In the genomic region with DNA sequence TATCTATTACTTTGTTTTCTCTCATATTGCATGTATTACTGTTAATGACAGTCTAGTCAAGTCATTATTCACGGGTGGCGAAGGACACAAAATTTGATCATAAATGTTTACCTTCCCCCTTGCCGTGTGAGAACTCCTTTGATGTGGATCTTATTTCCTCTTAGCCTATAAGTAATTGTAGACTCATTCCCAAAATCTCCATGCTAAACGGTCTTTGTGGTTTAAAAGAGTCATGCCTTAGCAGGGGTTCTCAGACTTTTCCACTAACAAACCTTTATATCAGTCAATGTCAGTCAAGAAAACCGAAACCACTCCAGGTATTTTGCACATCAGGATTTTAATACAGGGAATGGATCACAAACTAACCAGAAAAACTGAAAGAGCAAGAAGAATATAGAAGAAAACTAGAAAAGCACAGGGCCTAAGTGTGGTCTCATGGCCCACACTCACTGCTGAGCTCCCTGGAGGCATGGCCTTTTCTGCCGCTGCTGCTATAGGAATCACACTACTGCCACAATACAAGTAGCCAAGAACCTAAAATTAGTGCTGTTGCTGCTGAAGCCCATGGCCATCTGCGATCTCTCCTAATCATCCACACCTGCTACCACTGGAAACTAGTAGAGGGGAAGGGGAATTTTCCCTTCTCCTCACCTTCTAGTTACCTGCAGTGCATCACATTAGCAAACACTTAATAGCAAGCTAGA, we compare ENCODE assay signal across 27 cellular contexts.
"Had no signal": no experiment of that assay in that cellular context is flagged by ENCODE, and none has a peak within 500 bp of the region (broad histone marks: within the 10 kb centered on the region; RNA-seq: fewer than 3 reads in every experiment).

No MANE protein-coding gene starts in this region.

- H3K9me3 Mint-ChIP-seq: activated CD4-positive, alpha-beta T cell treated with anti-CD3 and anti-CD28 coated beads, Interleukin-2, amount 10 ng/mL, durations not matched to agents 7 days and 5 days; activated CD8-positive, alpha-beta T cell treated with anti-CD3 and anti-CD28 coated beads for 36 hours; activated naive CD4-positive, alpha-beta T cell treated with anti-CD3 and anti-CD28 coated beads, Interleukin-2, amount 10 ng/mL, durations not matched to agents 7 days and 5 days; activated naive CD8-positive, alpha-beta T cell treated with anti-CD3 and anti-CD28 coated beads, Interleukin-2, amount 50 U/mL, for 24 hours; mesothelial cell of epicardium; natural killer cell treated with Interleukin-12 subunit alpha and Interleukin-12 subunit beta and Interleukin-15 and Interleukin-18, amount 100 ng/mL, for 72 hours; stimulated activated effector memory CD8-positive, alpha-beta T cell treated with anti-CD3 and anti-CD28 coated beads, Interleukin-12 subunit alpha, Interleukin-12 subunit beta, amount 100 ng/mL, for 72 hours; T-helper 2 cell treated with Interferon-gamma antibody and Interleukin-4, amounts not matched to agents 5 μg/mL and 100 μg/mL, for 36 hours had no signal

- H3K79me2 ChIP-seq: parathyroid adenoma had no signal

- DNase-seq: activated CD4-positive, alpha-beta T cell treated with anti-CD3 and anti-CD28 coated beads, Interleukin-2, amount 10 ng/mL, durations not matched to agents 7 days and 5 days; activated CD4-positive, CD25-positive, alpha-beta regulatory T cell treated with anti-CD3 and anti-CD28 coated beads, Interleukin-2, amount 50 U/mL, for 72 hours; activated CD8-positive, alpha-beta memory T cell treated with anti-CD3 and anti-CD28 coated beads, Interleukin-2, amount 10 ng/mL, durations not matched to agents 7 days and 5 days; activated CD8-positive, alpha-beta T cell treated with anti-CD3 and anti-CD28 coated beads for 36 hours; activated effector memory CD4-positive, alpha-beta T cell treated with anti-CD3 and anti-CD28 coated beads, Interleukin-2, amount 50 U/mL, for 16 hours; activated naive CD4-positive, alpha-beta T cell treated with anti-CD3 and anti-CD28 coated beads, Interleukin-2, amount 10 ng/mL, durations not matched to agents 7 days and 5 days; activated naive CD8-positive, alpha-beta T cell treated with anti-CD3 and anti-CD28 coated beads, Interleukin-2, amount 50 U/mL, for 24 hours; activated T-cell treated with anti-CD3 and anti-CD28 coated beads for 4 hours; central memory CD4-positive, alpha-beta T cell; dermis blood vessel endothelial cell; effector CD8-positive, alpha-beta T cell; foreskin keratinocyte; hippocampal formation; left ventricle myocardium superior; mammary epithelial cell; nucleus accumbens; right cardiac atrium; stimulated activated CD4-positive, alpha-beta T cell treated with anti-CD3 and anti-CD28 coated beads, Interleukin-1b, Interleukin-23, amount 100 ng/mL, for 48 hours; stomach had no signal

- H2AFZ ChIP-seq: parathyroid adenoma had no signal

- H3K4me1 Mint-ChIP-seq: activated CD4-positive, alpha-beta T cell treated with anti-CD3 and anti-CD28 coated beads, Interleukin-2, amount 10 ng/mL, durations not matched to agents 7 days and 5 days; activated CD8-positive, alpha-beta memory T cell treated with anti-CD3 and anti-CD28 coated beads, Interleukin-2, amount 10 ng/mL, durations not matched to agents 7 days and 5 days; activated naive CD4-positive, alpha-beta T cell treated with anti-CD3 and anti-CD28 coated beads, Interleukin-2, amount 10 ng/mL, durations not matched to agents 7 days and 5 days; activated naive CD8-positive, alpha-beta T cell treated with anti-CD3 and anti-CD28 coated beads, Interleukin-2, amount 50 U/mL, for 24 hours; mesothelial cell of epicardium; stimulated activated effector memory CD8-positive, alpha-beta T cell treated with anti-CD3 and anti-CD28 coated beads, Interleukin-12 subunit alpha, Interleukin-12 subunit beta, amount 100 ng/mL, for 72 hours had no signal

- H3K4me3 Mint-ChIP-seq: activated CD4-positive, alpha-beta T cell treated with anti-CD3 and anti-CD28 coated beads, Interleukin-2, amount 10 ng/mL, durations not matched to agents 7 days and 5 days; activated CD8-positive, alpha-beta memory T cell treated with anti-CD3 and anti-CD28 coated beads, Interleukin-2, amount 10 ng/mL, durations not matched to agents 7 days and 5 days; activated CD8-positive, alpha-beta T cell treated with anti-CD3 and anti-CD28 coated beads for 36 hours; activated naive CD4-positive, alpha-beta T cell treated with anti-CD3 and anti-CD28 coated beads, Interleukin-2, amount 10 ng/mL, durations not matched to agents 7 days and 5 days; activated naive CD8-positive, alpha-beta T cell treated with anti-CD3 and anti-CD28 coated beads, Interleukin-2, amount 50 U/mL, for 24 hours; mesothelial cell of epicardium; natural killer cell treated with Interleukin-12 subunit alpha and Interleukin-12 subunit beta and Interleukin-15 and Interleukin-18, amount 100 ng/mL, for 72 hours; stimulated activated effector memory CD8-positive, alpha-beta T cell treated with anti-CD3 and anti-CD28 coated beads, Interleukin-12 subunit alpha, Interleukin-12 subunit beta, amount 100 ng/mL, for 72 hours; T-helper 2 cell treated with Interferon-gamma antibody and Interleukin-4, amounts not matched to agents 5 μg/mL and 100 μg/mL, for 36 hours had no signal

- H3K36me3 ChIP-seq: stomach, suprapubic skin, tibial nerve had no signal

- H3K36me3 Mint-ChIP-seq: activated CD8-positive, alpha-beta memory T cell treated with anti-CD3 and anti-CD28 coated beads, Interleukin-2, amount 10 ng/mL, durations not matched to agents 7 days and 5 days; activated naive CD4-positive, alpha-beta T cell treated with anti-CD3 and anti-CD28 coated beads, Interleukin-2, amount 10 ng/mL, durations not matched to agents 7 days and 5 days; mesothelial cell of epicardium; natural killer cell treated with Interleukin-12 subunit alpha and Interleukin-12 subunit beta and Interleukin-15 and Interleukin-18, amount 100 ng/mL, for 72 hours; stimulated activated effector memory CD8-positive, alpha-beta T cell treated with anti-CD3 and anti-CD28 coated beads, Interleukin-12 subunit alpha, Interleukin-12 subunit beta, amount 100 ng/mL, for 72 hours had no signal

- H3K4me1 ChIP-seq: foreskin keratinocyte, parathyroid adenoma, stomach, suprapubic skin, tibial nerve had no signal

- ATAC-seq: activated CD8-positive, alpha-beta memory T cell treated with anti-CD3 and anti-CD28 coated beads, Interleukin-2, amount 10 ng/mL, durations not matched to agents 7 days and 5 days; activated CD8-positive, alpha-beta T cell treated with anti-CD3 and anti-CD28 coated beads for 36 hours; activated naive CD8-positive, alpha-beta T cell treated with anti-CD3 and anti-CD28 coated beads, Interleukin-2, amount 50 U/mL, for 24 hours; foreskin keratinocyte; left ventricle myocardium superior; natural killer cell treated with Interleukin-12 subunit alpha and Interleukin-12 subunit beta and Interleukin-15 and Interleukin-18, amount 100 ng/mL, for 72 hours; right cardiac atrium; stimulated activated effector memory CD8-positive, alpha-beta T cell treated with anti-CD3 and anti-CD28 coated beads, Interleukin-12 subunit alpha, Interleukin-12 subunit beta, amount 100 ng/mL, for 72 hours had no signal

- H3K27me3 Mint-ChIP-seq: activated CD4-positive, alpha-beta T cell treated with anti-CD3 and anti-CD28 coated beads, Interleukin-2, amount 10 ng/mL, durations not matched to agents 7 days and 5 days; activated CD8-positive, alpha-beta memory T cell treated with anti-CD3 and anti-CD28 coated beads, Interleukin-2, amount 10 ng/mL, durations not matched to agents 7 days and 5 days; activated CD8-positive, alpha-beta T cell treated with anti-CD3 and anti-CD28 coated beads for 36 hours; activated naive CD4-positive, alpha-beta T cell treated with anti-CD3 and anti-CD28 coated beads, Interleukin-2, amount 10 ng/mL, durations not matched to agents 7 days and 5 days; natural killer cell treated with Interleukin-12 subunit alpha and Interleukin-12 subunit beta and Interleukin-15 and Interleukin-18, amount 100 ng/mL, for 72 hours had no signal

- H3K9me3 ChIP-seq: stomach, suprapubic skin, tibial nerve had no signal

- H3K27ac Mint-ChIP-seq: activated CD4-positive, alpha-beta T cell treated with anti-CD3 and anti-CD28 coated beads, Interleukin-2, amount 10 ng/mL, durations not matched to agents 7 days and 5 days; activated CD8-positive, alpha-beta memory T cell treated with anti-CD3 and anti-CD28 coated beads, Interleukin-2, amount 10 ng/mL, durations not matched to agents 7 days and 5 days; activated CD8-positive, alpha-beta T cell treated with anti-CD3 and anti-CD28 coated beads for 36 hours; activated naive CD4-positive, alpha-beta T cell treated with anti-CD3 and anti-CD28 coated beads, Interleukin-2, amount 10 ng/mL, durations not matched to agents 7 days and 5 days; activated naive CD8-positive, alpha-beta T cell treated with anti-CD3 and anti-CD28 coated beads, Interleukin-2, amount 50 U/mL, for 24 hours; mesothelial cell of epicardium; natural killer cell treated with Interleukin-12 subunit alpha and Interleukin-12 subunit beta and Interleukin-15 and Interleukin-18, amount 100 ng/mL, for 72 hours; stimulated activated effector memory CD8-positive, alpha-beta T cell treated with anti-CD3 and anti-CD28 coated beads, Interleukin-12 subunit alpha, Interleukin-12 subunit beta, amount 100 ng/mL, for 72 hours; T-helper 2 cell treated with Interferon-gamma antibody and Interleukin-4, amounts not matched to agents 5 μg/mL and 100 μg/mL, for 36 hours had no signal

- H3K4me3 ChIP-seq: stomach, suprapubic skin, tibial nerve had no signal

- H3K27ac ChIP-seq: foreskin keratinocyte, parathyroid adenoma, stomach, suprapubic skin, tibial nerve, VCaP had no signal

- H3K27me3 ChIP-seq: foreskin keratinocyte, stomach, suprapubic skin, tibial nerve had no signal
